12 cellular contexts compared by ENCODE assay signal in genomic region chr5:119078870-119079269, GRCh38. TPM values are rescaled to one million over a fixed set of nuclear protein-coding genes. Genes with fewer than 3 reads are reported as not detected.
A peak's percentile ranks its signal among the peaks of the same experiment; 100 is the strongest.
DNase-seq lines count a peak whose midpoint lies in the region; ATAC-seq and TF ChIP-seq lines count a peak whose summit lies in the region.
"Had no signal": no experiment of that assay in that cellular context is flagged by ENCODE, and none has a peak within 500 bp of the region (broad histone marks: within the 10 kb centered on the region; RNA-seq: fewer than 3 reads in every experiment).

No MANE protein-coding gene starts in this region.

- H3K4me1 ChIP-seq in cardiac muscle cell (ENCODE audit: low read depth) (peaks cover 9% of the 10 kb centered on the region), right cardiac atrium (ENCODE audit: control insufficient read depth, insufficient read depth, low read length) (peaks cover 2% of the 10 kb centered on the region), iPS DF 6.9 (ENCODE audit: control insufficient read depth, insufficient read depth, low read length) (peaks cover 3% of the 10 kb centered on the region; the same call in 1 of the 2 replicates)
- H3K4me1 ChIP-seq: SJCRH30 had no signal

- H3K4me1 Mint-ChIP-seq in activated T-helper 2 cell treated with anti-CD3 and anti-CD28 coated beads, Interferon-gamma antibody, Interleukin-2, Interleukin-4, amounts not matched to agents 10 μg/mL and 5 μg/mL and 100 μg/mL, durations not matched to agents 14 hours and 24 hours and 36 hours (ENCODE audit: low read depth): peaks cover 46% of the 10 kb centered on the region

- DNase-seq in cardiac muscle cell (ENCODE audit: low read depth in 1 of 2, low spot score in 1 of 2) (peak in 1 of 2 donors; percentile 74), right cardiac atrium (no peak), iPS DF 6.9 (ENCODE audit: low read depth, low spot score) (no peak), omental fat pad (ENCODE audit: low spot score) (no peak), OCI-M2 (lab: John Stamatoyannopoulos, UW; ENCODE audit: unreplicated experiment) (no peak), DMS114 treated with DMSO at 0.1 percent for 48 hours (lab: John Stamatoyannopoulos, UW; ENCODE audit: unreplicated experiment) (no peak)
- no peak for DNase-seq in activated T-helper 2 cell treated with anti-CD3 and anti-CD28 coated beads, Interferon-gamma antibody, Interleukin-2, Interleukin-4, amounts not matched to agents 10 μg/mL and 5 μg/mL and 100 μg/mL, durations not matched to agents 14 hours and 24 hours and 36 hours (ENCODE audit: low spot score)
- DNase-seq: adrenal gland, MM.1S, NCI-H526, SJCRH30 had no signal

- H3K36me3 ChIP-seq in cardiac muscle cell: no peaks in the 10 kb centered on the region
- H3K36me3 ChIP-seq in iPS DF 6.9 (ENCODE audit: control insufficient read depth, insufficient read depth, low read length): no peaks in the 10 kb centered on the region
- H3K36me3 ChIP-seq: adrenal gland, SJCRH30 had no signal

- intact Hi-C loops in right cardiac atrium (cut with DNase I): no loop called here
- intact Hi-C loops in activated T-helper 2 cell treated with anti-CD3 and anti-CD28 coated beads, Interferon-gamma antibody, Interleukin-2, Interleukin-4, amounts not matched to agents 10 μg/mL and 5 μg/mL and 100 μg/mL, durations not matched to agents 14 hours and 24 hours and 36 hours (cut with micrococcal nuclease): loop anchor here (1.0 to 2.0 kb wide), 6 partner anchors 8 to 209 kb away; partner anchors contain the start of gene DMXL1

- H3K27ac ChIP-seq in cardiac muscle cell (peak overlapping the region; percentile 38), right cardiac atrium (ENCODE audit: low read length) (no peak overlapping the region), iPS DF 6.9 (ENCODE audit: low read length) (peak overlapping the region; percentile 42)
- H3K27ac ChIP-seq: SJCRH30 had no signal

- no peaks in the 10 kb centered on the region for H3K9me3 ChIP-seq in cardiac muscle cell (ENCODE audit: low read depth)
- no peaks in the 10 kb centered on the region for H3K9me3 ChIP-seq in right cardiac atrium (ENCODE audit: control insufficient read depth, low read length)
- no peaks in the 10 kb centered on the region for H3K9me3 ChIP-seq in iPS DF 6.9 (ENCODE audit: control insufficient read depth, insufficient read depth, low read length)
- H3K9me3 ChIP-seq: adrenal gland, SJCRH30 had no signal

- peak overlapping the region; percentile 73 for H3K27ac Mint-ChIP-seq in activated T-helper 2 cell treated with anti-CD3 and anti-CD28 coated beads, Interferon-gamma antibody, Interleukin-2, Interleukin-4, amounts not matched to agents 10 μg/mL and 5 μg/mL and 100 μg/mL, durations not matched to agents 14 hours and 24 hours and 36 hours

- no peak for TF ChIP-seq CTCF in cardiac muscle cell (IDR thresholded peaks at IDR 0.05; ENCODE audit: low read depth, low read length)
- no peak for TF ChIP-seq CTCF in omental fat pad (IDR thresholded peaks at IDR 0.05)

- 90% methylated on average over 1 of the region's 1 CpG for WGBS in right cardiac atrium
- no CpG with 5 or more reads among the region's 1 CpG for WGBS in iPS DF 6.9 (ENCODE audit: insufficient coverage, insufficient read length)

- H3K4me3 ChIP-seq in cardiac muscle cell: no peak overlapping the region
- no peak overlapping the region for H3K4me3 ChIP-seq in right cardiac atrium (ENCODE audit: low read length)
- H3K4me3 ChIP-seq in iPS DF 6.9 (ENCODE audit: low read length): no peak overlapping the region
- H3K4me3 ChIP-seq: adrenal gland, SJCRH30 had no signal

- H3K27me3 ChIP-seq in cardiac muscle cell: no peaks in the 10 kb centered on the region
- H3K27me3 ChIP-seq in right cardiac atrium (ENCODE audit: control insufficient read depth, insufficient read depth): no peaks in the 10 kb centered on the region
- no peaks in the 10 kb centered on the region for H3K27me3 ChIP-seq in iPS DF 6.9 (ENCODE audit: control insufficient read depth, insufficient read depth, low read length)
- H3K27me3 ChIP-seq: adrenal gland, SJCRH30 had no signal

- H3K36me3 Mint-ChIP-seq in activated T-helper 2 cell treated with anti-CD3 and anti-CD28 coated beads, Interferon-gamma antibody, Interleukin-2, Interleukin-4, amounts not matched to agents 10 μg/mL and 5 μg/mL and 100 μg/mL, durations not matched to agents 14 hours and 24 hours and 36 hours (ENCODE audit: low read depth): peaks cover 30% of the 10 kb centered on the region

- H3K4me3 Mint-ChIP-seq in activated T-helper 2 cell treated with anti-CD3 and anti-CD28 coated beads, Interferon-gamma antibody, Interleukin-2, Interleukin-4, amounts not matched to agents 10 μg/mL and 5 μg/mL and 100 μg/mL, durations not matched to agents 14 hours and 24 hours and 36 hours (ENCODE audit: low read depth): peak overlapping the region; percentile 43

- no peak for ATAC-seq in right cardiac atrium
- ATAC-seq in omental fat pad (ENCODE audit: low FRiP score): no peak
- no peak for ATAC-seq in HG02642 (IDR thresholded peaks at IDR 0.05; ENCODE audit: poor library complexity, unreplicated experiment)

- no peaks in the 10 kb centered on the region for H3K27me3 Mint-ChIP-seq in activated T-helper 2 cell treated with anti-CD3 and anti-CD28 coated beads, Interferon-gamma antibody, Interleukin-2, Interleukin-4, amounts not matched to agents 10 μg/mL and 5 μg/mL and 100 μg/mL, durations not matched to agents 14 hours and 24 hours and 36 hours (ENCODE audit: low read depth)

- no peaks in the 10 kb centered on the region for H3K9me3 Mint-ChIP-seq in activated T-helper 2 cell treated with anti-CD3 and anti-CD28 coated beads, Interferon-gamma antibody, Interleukin-2, Interleukin-4, amounts not matched to agents 10 μg/mL and 5 μg/mL and 100 μg/mL, durations not matched to agents 14 hours and 24 hours and 36 hours

RNA-seq across cellular contexts. Expression of gene DMXL1, which starts 8.0 kb away (rescaled TPM):
- total RNA-seq in cardiac muscle cell: 26.9 and 37.4 TPM in 2 replicates
- 19.5 and 31.6 TPM in 2 replicates for polyA plus RNA-seq in cardiac muscle cell
- total RNA-seq in right cardiac atrium: 10 to 100 TPM; 28.6 to 42.3 (median 32.1) TPM
- 10.8 TPM for polyA plus RNA-seq in right cardiac atrium
- 26.7 and 29.3 TPM in 2 replicates for total RNA-seq in activated T-helper 2 cell treated with anti-CD3 and anti-CD28 coated beads, Interferon-gamma antibody, Interleukin-2, Interleukin-4, amounts not matched to agents 10 μg/mL and 5 μg/mL and 100 μg/mL, durations not matched to agents 14 hours and 24 hours and 36 hours
- 10 to 100 TPM; 40.7 to 80.9 (median 46.6) TPM for total RNA-seq in omental fat pad
